Comparison of ENCODE assay signal across 13 cellular contexts in the genomic region with DNA sequence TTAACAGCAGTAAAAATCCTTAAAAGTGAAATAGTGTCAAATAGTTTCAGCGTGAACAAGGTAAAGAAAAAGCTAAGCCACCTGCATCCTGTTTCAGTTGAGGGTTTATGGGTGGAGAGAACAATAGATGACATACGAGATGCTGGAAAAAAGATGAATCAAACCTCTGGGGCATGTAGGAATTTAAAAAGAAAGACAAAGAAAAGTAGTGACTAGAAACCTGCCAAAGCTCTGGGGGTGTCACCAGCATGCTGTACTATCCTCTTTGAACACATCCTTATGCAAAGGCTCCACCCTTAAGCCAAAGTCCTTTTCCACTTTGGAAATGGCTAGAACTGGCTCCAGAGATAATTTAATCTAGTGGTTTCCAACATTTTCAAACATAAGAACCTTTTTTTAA. TPM values are rescaled to one million over a fixed set of nuclear protein-coding genes. Genes with fewer than 3 reads are reported as not detected.
DNase-seq lines count a peak whose midpoint lies in the region; ATAC-seq and TF ChIP-seq lines count a peak whose summit lies in the region.
"Had no signal": no experiment of that assay in that cellular context is flagged by ENCODE, and none has a peak within 500 bp of the region (broad histone marks: within the 10 kb centered on the region; RNA-seq: fewer than 3 reads in every experiment).

No MANE protein-coding gene starts in this region.

- H3K9me3 Mint-ChIP-seq in T-cell: no peaks in the 10 kb centered on the region
- H3K9me3 Mint-ChIP-seq: memory B cell; stimulated activated naive CD8-positive, alpha-beta T cell treated with anti-CD3 and anti-CD28 coated beads, Interleukin-15, Interleukin-2, amounts not matched to agents 100 ng/mL and 50 ng/mL, for 24 hours had no signal

- POLR2A ChIA-PET in HEK293 (lab: Yijun Ruan, JAX): no interaction called here
- POLR2A ChIA-PET in T-cell (lab: Charles Lee): no interaction called here

- DNase-seq in DMS53 (lab: John Stamatoyannopoulos, UW) (peak; percentile 46), T-cell (no peak), left colon (no peak), NCI-H187 treated with DMSO at 0.1 percent for 48 hours (lab: John Stamatoyannopoulos, UW) (no peak), ascending aorta (ENCODE audit: low spot score in 2 of 2) (no peak), NCI-H2227 treated with DMSO at 0.1 percent for 48 hours (lab: John Stamatoyannopoulos, UW) (no peak)
- DNase-seq: NCI-H1048, NCI-H526 treated with DMSO at 0.1 percent for 48 hours had no signal

- H3K27me3 Mint-ChIP-seq in T-cell: no peaks in the 10 kb centered on the region
- H3K27me3 Mint-ChIP-seq: memory B cell; stimulated activated naive CD8-positive, alpha-beta T cell treated with anti-CD3 and anti-CD28 coated beads, Interleukin-15, Interleukin-2, amounts not matched to agents 100 ng/mL and 50 ng/mL, for 24 hours had no signal

- CTCF ChIA-PET in HEK293 (lab: Yijun Ruan, JAX) (no interaction called here), T-cell (lab: Charles Lee) (interaction anchor here in 1 of 2 donors (0.5 kb wide), 1 partner anchor 43 kb away, joined by 8 read pairs; no protein-coding TSS in a partner anchor)

- no peak for TF ChIP-seq CTCF in HEK293 (tag by site-specific recombination; IDR thresholded peaks at IDR 0.05)
- TF ChIP-seq CTCF in ascending aorta (IDR thresholded peaks at IDR 0.05): no peak

- H3K9me3 ChIP-seq in HEK293 (ENCODE audit: control insufficient read depth, insufficient read depth, low read depth, low read length): no peaks in the 10 kb centered on the region
- no peaks in the 10 kb centered on the region for H3K9me3 ChIP-seq in ascending aorta
- H3K9me3 ChIP-seq: esophagus muscularis mucosa, vagina had no signal

- no peaks in the 10 kb centered on the region for H3K4me1 ChIP-seq in HEK293 (ENCODE audit: control insufficient read depth, insufficient read depth, low read length)
- peaks cover 0 to 8% of the 10 kb centered on the region in 2 donors for H3K4me1 ChIP-seq in ascending aorta

- H3K27me3 ChIP-seq in ascending aorta: no peaks in the 10 kb centered on the region
- H3K27me3 ChIP-seq: esophagus muscularis mucosa, vagina had no signal

- H3K27ac ChIP-seq in HEK293 (ENCODE audit: extremely low read depth, low read depth, low read length): no peak overlapping the region
- no peak overlapping the region for H3K27ac ChIP-seq in ascending aorta
- H3K27ac ChIP-seq: esophagus muscularis mucosa, vagina had no signal

- H3K27ac Mint-ChIP-seq in T-cell: peak overlapping the region; percentile 26 to 29
- H3K27ac Mint-ChIP-seq: memory B cell had no signal

- peaks cover 40 to 47% (median 44%) of the 10 kb centered on the region in 3 donors for H3K4me1 Mint-ChIP-seq in T-cell

- H3K4me3 ChIP-seq in HEK293 (ENCODE audit: low read depth, low read length) (no peak overlapping the region), ascending aorta (no peak overlapping the region)
- H3K4me3 ChIP-seq: esophagus muscularis mucosa, vagina had no signal

- peaks cover 6% of the 10 kb centered on the region for H3K36me3 Mint-ChIP-seq in T-cell

- H3K36me3 ChIP-seq in HEK293 (ENCODE audit: control insufficient read depth in 2 of 2, insufficient read depth in 1 of 2, low read length in 2 of 2) (peaks cover 0 to 7% of the 10 kb centered on the region in 2 experiments; a peak in 1 of 3 replicates), ascending aorta (no peaks in the 10 kb centered on the region)
- H3K36me3 ChIP-seq: esophagus muscularis mucosa, vagina had no signal

- intact Hi-C loops in left colon (cut with DNase I, micrococcal nuclease): no loop called here
- intact Hi-C loops in ascending aorta (cut with DNase I): no loop called here

- peak overlapping the region in 1 of 3 donors; percentile 39 for H3K4me3 Mint-ChIP-seq in T-cell
- H3K4me3 Mint-ChIP-seq: memory B cell; stimulated activated naive CD8-positive, alpha-beta T cell treated with anti-CD3 and anti-CD28 coated beads, Interleukin-15, Interleukin-2, amounts not matched to agents 100 ng/mL and 50 ng/mL, for 24 hours had no signal

- ATAC-seq in T-cell (replicated peaks in 1 of 4) (peak in 1 of 4 experiments; percentile 40), left colon (peak; percentile 47)

TF ChIP-seq in HEK293, 187 proteins besides CTCF, POLR2A, EP300 and RAD21:
- TF ChIP-seq, protein P1, sequence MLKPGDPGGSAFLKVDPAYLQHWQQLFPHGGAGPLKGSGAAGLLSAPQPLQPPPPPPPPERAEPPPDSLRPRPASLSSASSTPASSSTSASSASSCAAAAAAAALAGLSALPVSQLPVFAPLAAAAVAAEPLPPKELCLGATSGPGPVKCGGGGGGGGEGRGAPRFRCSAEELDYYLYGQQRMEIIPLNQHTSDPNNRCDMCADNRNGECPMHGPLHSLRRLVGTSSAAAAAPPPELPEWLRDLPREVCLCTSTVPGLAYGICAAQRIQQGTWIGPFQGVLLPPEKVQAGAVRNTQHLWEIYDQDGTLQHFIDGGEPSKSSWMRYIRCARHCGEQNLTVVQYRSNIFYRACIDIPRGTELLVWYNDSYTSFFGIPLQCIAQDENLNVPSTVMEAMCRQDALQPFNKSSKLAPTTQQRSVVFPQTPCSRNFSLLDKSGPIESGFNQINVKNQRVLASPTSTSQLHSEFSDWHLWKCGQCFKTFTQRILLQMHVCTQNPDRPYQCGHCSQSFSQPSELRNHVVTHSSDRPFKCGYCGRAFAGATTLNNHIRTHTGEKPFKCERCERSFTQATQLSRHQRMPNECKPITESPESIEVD (tag by site-specific recombination; IDR thresholded peaks at IDR 0.05): peak; percentile 40; the same call in 1 of the 2 replicates
- TF ChIP-seq, protein P2, sequence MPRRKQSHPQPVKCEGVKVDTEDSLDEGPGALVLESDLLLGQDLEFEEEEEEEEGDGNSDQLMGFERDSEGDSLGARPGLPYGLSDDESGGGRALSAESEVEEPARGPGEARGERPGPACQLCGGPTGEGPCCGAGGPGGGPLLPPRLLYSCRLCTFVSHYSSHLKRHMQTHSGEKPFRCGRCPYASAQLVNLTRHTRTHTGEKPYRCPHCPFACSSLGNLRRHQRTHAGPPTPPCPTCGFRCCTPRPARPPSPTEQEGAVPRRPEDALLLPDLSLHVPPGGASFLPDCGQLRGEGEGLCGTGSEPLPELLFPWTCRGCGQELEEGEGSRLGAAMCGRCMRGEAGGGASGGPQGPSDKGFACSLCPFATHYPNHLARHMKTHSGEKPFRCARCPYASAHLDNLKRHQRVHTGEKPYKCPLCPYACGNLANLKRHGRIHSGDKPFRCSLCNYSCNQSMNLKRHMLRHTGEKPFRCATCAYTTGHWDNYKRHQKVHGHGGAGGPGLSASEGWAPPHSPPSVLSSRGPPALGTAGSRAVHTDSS (tag by site-specific recombination; IDR thresholded peaks at IDR 0.05): no peak
TF ChIP-seq in HEK293: peak in this region for 1.

RNA-seq across cellular contexts. Expression of a gene that starts 22.2 kb away (rescaled TPM):
- total RNA-seq in T-cell (10 to 100 TPM; 11.4 to 14.3 (median 13.3) TPM), left colon (1 to 10 TPM; 7.2 to 7.7 TPM), ascending aorta (2.4 TPM)
